Comparison of ENCODE assay signal across 16 cellular contexts in genomic region chr5:94700592-94700991, GRCh38.
A peak's percentile ranks its signal among the peaks of the same experiment; 100 is the strongest.
DNase-seq lines count a peak whose midpoint lies in the region; ATAC-seq and TF ChIP-seq lines count a peak whose summit lies in the region.
"Had no signal": no experiment of that assay in that cellular context is flagged by ENCODE, and none has a peak within 500 bp of the region (broad histone marks: within the 10 kb centered on the region; RNA-seq: fewer than 3 reads in every experiment).

No MANE protein-coding gene starts in this region.

- peak overlapping the region; percentile 22 for H3K27ac Mint-ChIP-seq in T-helper 2 cell treated with Interferon-gamma antibody and Interleukin-4, amounts not matched to agents 5 μg/mL and 100 μg/mL, for 36 hours
- H3K27ac Mint-ChIP-seq: CD4-positive, CD25-positive, alpha-beta regulatory T cell had no signal

- H3K27me3 Mint-ChIP-seq in T-helper 2 cell treated with Interferon-gamma antibody and Interleukin-4, amounts not matched to agents 5 μg/mL and 100 μg/mL, for 36 hours (ENCODE audit: low read depth) = no peaks in the 10 kb centered on the region
- H3K27me3 Mint-ChIP-seq: CD4-positive, CD25-positive, alpha-beta regulatory T cell; naive B cell had no signal

- no peaks in the 10 kb centered on the region for H3K9me3 Mint-ChIP-seq in T-helper 2 cell treated with Interferon-gamma antibody and Interleukin-4, amounts not matched to agents 5 μg/mL and 100 μg/mL, for 36 hours
- H3K9me3 Mint-ChIP-seq: CD4-positive, CD25-positive, alpha-beta regulatory T cell; naive B cell had no signal

- ATAC-seq in GM18502 (IDR thresholded peaks at IDR 0.05; ENCODE audit: poor library complexity, unreplicated experiment) (peak; percentile 88), GM19463 (IDR thresholded peaks at IDR 0.05; ENCODE audit: unreplicated experiment) (peak; percentile 78), HG02973 (IDR thresholded peaks at IDR 0.05; ENCODE audit: unreplicated experiment) (peak; percentile 70), PC-3 (no peak)

- no peaks in the 10 kb centered on the region for H3K9me3 ChIP-seq in PC-3 (ENCODE audit: low read length)
- H3K9me3 ChIP-seq: thoracic aorta had no signal

- H2AFZ ChIP-seq in PC-3 (ENCODE audit: low read length) = no peak overlapping the region

- no peaks in the 10 kb centered on the region for H3K79me2 ChIP-seq in PC-3 (ENCODE audit: low read length)

- H3K27me3 ChIP-seq in PC-3 (ENCODE audit: low read length) = no peaks in the 10 kb centered on the region

- no peaks in the 10 kb centered on the region for H3K36me3 ChIP-seq in PC-3 (ENCODE audit: low read depth, low read length)
- H3K36me3 ChIP-seq: thoracic aorta had no signal

- POLR2A ChIA-PET in PC-3 (lab: Charles Lee; ENCODE audit: unreplicated experiment) = no interaction called here

- H3K36me3 Mint-ChIP-seq in T-helper 2 cell treated with Interferon-gamma antibody and Interleukin-4, amounts not matched to agents 5 μg/mL and 100 μg/mL, for 36 hours (ENCODE audit: low read depth) = peaks cover 11% of the 10 kb centered on the region
- H3K36me3 Mint-ChIP-seq: naive B cell had no signal

- no peaks in the 10 kb centered on the region for H4K20me1 ChIP-seq in PC-3 (ENCODE audit: low read length)

- H3K4me2 ChIP-seq in PC-3 (ENCODE audit: low read length) = no peak overlapping the region
- H3K4me2 ChIP-seq: KMS-11 had no signal

- no peak overlapping the region for H3K4me3 ChIP-seq in PC-3 (ENCODE audit: low read length)
- H3K4me3 ChIP-seq: thoracic aorta had no signal

- peaks cover 9% of the 10 kb centered on the region for H3K4me1 Mint-ChIP-seq in T-helper 2 cell treated with Interferon-gamma antibody and Interleukin-4, amounts not matched to agents 5 μg/mL and 100 μg/mL, for 36 hours (ENCODE audit: low read depth)

- H3K4me1 ChIP-seq in PC-3 (ENCODE audit: insufficient read depth, low read length) = peaks cover 10% of the 10 kb centered on the region; the same call in 1 of the 2 replicates

- no peak overlapping the region for H3K9ac ChIP-seq in PC-3 (ENCODE audit: low read length)
- H3K9ac ChIP-seq: KMS-11 had no signal

- H3F3A ChIP-seq in PC-3 (ENCODE audit: low read length, unreplicated experiment) = no peaks in the 10 kb centered on the region

- H3K4me3 Mint-ChIP-seq in T-helper 2 cell treated with Interferon-gamma antibody and Interleukin-4, amounts not matched to agents 5 μg/mL and 100 μg/mL, for 36 hours = no peak overlapping the region
- H3K4me3 Mint-ChIP-seq: CD4-positive, CD25-positive, alpha-beta regulatory T cell; naive B cell had no signal

- intact Hi-C loops in PC-3 (cut with micrococcal nuclease) = no loop called here

- no TSS peak for BruUV-seq in PC-3 (replicated peaks; lab: Mats Ljungman, UMichigan)

- no peak for TF ChIP-seq CTCF in PC-3 (conservative IDR thresholded peaks at IDR 0.05; ENCODE audit: low read depth, low read length)

- no peak overlapping the region for H3K27ac ChIP-seq in PC-3 (ENCODE audit: low read length)
- H3K27ac ChIP-seq: KMS-11, thoracic aorta had no signal

- no peak for DNase-seq in T-helper 2 cell treated with Interferon-gamma antibody and Interleukin-4, amounts not matched to agents 5 μg/mL and 100 μg/mL, for 36 hours (ENCODE audit: low spot score)
- DNase-seq in putamen (ENCODE audit: low spot score) (no peak), superior temporal gyrus (ENCODE audit: extremely low spot score) (no peak), SIG-M5 (lab: John Stamatoyannopoulos, UW) (no peak), PC-3 (no peak)
- DNase-seq: activated T-cell treated with anti-CD3 and anti-CD28 coated beads, Interleukin-2, amount 50 U/mL, for 1 hour; head of caudate nucleus; naive B cell; NCI-H524; stimulated activated CD4-positive, alpha-beta T cell treated with anti-CD3 and anti-CD28 coated beads, Interleukin-1b, Interleukin-23, amount 100 ng/mL, for 48 hours had no signal

- H3K9me2 ChIP-seq in PC-3 (replicated peaks; ENCODE audit: low read length) = no peaks in the 10 kb centered on the region

- CTCF ChIA-PET in PC-3 (lab: Charles Lee) = no interaction called here
